Comparison of ENCODE assay signal across 8 cellular contexts in genomic region chr16:66924527-66925321, GRCh38. TPM values are rescaled to one million over a fixed set of nuclear protein-coding genes. Genes with fewer than 3 reads are reported as not detected.
DNase-seq lines count a peak whose midpoint lies in the region; ATAC-seq, FAIRE-seq and TF ChIP-seq lines count a peak whose summit lies in the region.

No MANE protein-coding gene starts in this region.

- H3K9ac ChIP-seq in HCT116 (ENCODE audit: low read length) = no peak overlapping the region
- H3K9ac ChIP-seq in neural cell (ENCODE audit: low read length) = no peak overlapping the region

- peak; percentile 29 for TF ChIP-seq CTCF in BE2C (IDR thresholded peaks at IDR 0.05; ENCODE audit: low read depth, low read length)
- peak in 1 of 3 experiments; percentile 45; a peak in 3 of 6 replicates for TF ChIP-seq CTCF in HCT116 (IDR thresholded peaks at IDR 0.05 in 2 of 3, conservative IDR thresholded peaks at IDR 0.05 in 1 of 3; ENCODE audit: borderline replicate concordance in 1 of 3, insufficient read depth in 1 of 3, low read depth in 2 of 3, low read length in 2 of 3)
- peak; percentile 42 for TF ChIP-seq CTCF in neural cell (IDR thresholded peaks at IDR 0.05; ENCODE audit: poor library complexity, severe bottlenecking)

- H3K9me3 ChIP-seq in BE2C (no peaks in the 10 kb centered on the region), HCT116 (ENCODE audit: control insufficient read depth in 1 of 2, insufficient read depth in 1 of 2, low read depth in 1 of 2, low read length in 2 of 2) (no peaks in the 10 kb centered on the region), neural cell (ENCODE audit: low read length) (no peaks in the 10 kb centered on the region)

- TF ChIP-seq RAD21 in HCT116 (IDR thresholded peaks at IDR 0.05; ENCODE audit: low read depth) = no peak
- TF ChIP-seq RAD21 in neural cell (conservative IDR thresholded peaks at IDR 0.05) = no peak

- ATAC-seq in HCT116 (peak; percentile 85), HG02884 (IDR thresholded peaks at IDR 0.05; ENCODE audit: unreplicated experiment) (no peak)

- peaks cover 45% of the 10 kb centered on the region for H3K27me3 Mint-ChIP-seq in activated CD4-positive, alpha-beta memory T cell treated with anti-CD3 and anti-CD28 coated beads, Interleukin-2, amount 10 ng/mL, durations not matched to agents 7 days and 5 days

- DNase-seq in BE2C (peak; percentile 52), HCT116 (ENCODE audit: low read depth, low spot score) (no peak), erythroblast (lab: John Stamatoyannopoulos, UW) (peak; percentile 61 to 80), urothelium cell line (ENCODE audit: low spot score) (no peak), RKO (ENCODE audit: low spot score) (no peak)
- peak; percentile 53 for DNase-seq in activated CD4-positive, alpha-beta memory T cell treated with anti-CD3 and anti-CD28 coated beads, Interleukin-2, amount 10 ng/mL, durations not matched to agents 7 days and 5 days

- RAD21 ChIA-PET in HCT116 (lab: Charles Lee; ENCODE audit: low non-redundant PET in 1 of 2, low total read pairs in 2 of 2, uncharacterized antibody in 2 of 2, unreplicated experiment in 2 of 2) = no interaction called here

- H3K79me2 ChIP-seq in HCT116 (ENCODE audit: insufficient read depth, low read length) (no peaks in the 10 kb centered on the region), neural cell (replicated peaks; ENCODE audit: insufficient read depth, low read length) (no peaks in the 10 kb centered on the region)

- H3K36me3 ChIP-seq in BE2C (no peaks in the 10 kb centered on the region), HCT116 (ENCODE audit: control insufficient read depth in 1 of 2, insufficient read depth in 2 of 2, low read length in 2 of 2) (no peaks in the 10 kb centered on the region), neural cell (ENCODE audit: insufficient read depth, low read length) (no peaks in the 10 kb centered on the region)

- H3K27ac ChIP-seq in HCT116 (ENCODE audit: low read depth, low read length) = no peak overlapping the region; the same call in 1 of the 2 replicates
- H3K27ac ChIP-seq in neural cell (ENCODE audit: low read length) = no peak overlapping the region

- POLR2A ChIA-PET in HCT116 (lab: Charles Lee) = no interaction called here
- POLR2A ChIA-PET in activated CD4-positive, alpha-beta memory T cell treated with anti-CD3 and anti-CD28 coated beads, Interleukin-2, amount 10 ng/mL, durations not matched to agents 7 days and 5 days (lab: Charles Lee) = no interaction called here

- H3K36me3 Mint-ChIP-seq in activated CD4-positive, alpha-beta memory T cell treated with anti-CD3 and anti-CD28 coated beads, Interleukin-2, amount 10 ng/mL, durations not matched to agents 7 days and 5 days (ENCODE audit: low read depth) = no peaks in the 10 kb centered on the region

- peaks cover 5% of the 10 kb centered on the region; the same call in 1 of the 2 replicates for H3K27me3 ChIP-seq in BE2C
- H3K27me3 ChIP-seq in HCT116 (ENCODE audit: insufficient read depth, low read length) = no peaks in the 10 kb centered on the region
- peaks cover 35% of the 10 kb centered on the region for H3K27me3 ChIP-seq in neural cell (ENCODE audit: insufficient read depth, low read depth, low read length)

- BruUV-seq in HCT116 (replicated peaks; lab: Mats Ljungman, UMichigan) = no TSS peak

- TF ChIP-seq POLR2A in HCT116 (IDR thresholded peaks at IDR 0.05; ENCODE audit: borderline replicate concordance, extremely low read depth, insufficient read depth, insufficient read length) (no peak), erythroblast (IDR thresholded peaks at IDR 0.05; ENCODE audit: low read length) (no peak)

- FAIRE-seq in urothelium cell line (lab: Jason Lieb, UNC) = no peak

- H3K4me3 ChIP-seq in BE2C (ENCODE audit: low read depth, low read length) (peak overlapping the region; percentile 12), HCT116 (replicated peaks in 1 of 2; ENCODE audit: low read depth in 1 of 2, low read length in 2 of 2) (peak overlapping the region; percentile 15 to 42), neural cell (ENCODE audit: low read length) (peak overlapping the region; percentile 37)

- no peaks in the 10 kb centered on the region for H3F3A ChIP-seq in neural cell (ENCODE audit: insufficient read depth, low read length, poor library complexity, severe bottlenecking)

- no peak for TF ChIP-seq EP300 in neural cell (conservative IDR thresholded peaks at IDR 0.05; ENCODE audit: poor library complexity, severe bottlenecking)

- no peaks in the 10 kb centered on the region for H4K20me1 ChIP-seq in HCT116 (ENCODE audit: insufficient read depth)
- H4K20me1 ChIP-seq in neural cell (ENCODE audit: insufficient read depth) = no peaks in the 10 kb centered on the region

- H3K4me3 Mint-ChIP-seq in activated CD4-positive, alpha-beta memory T cell treated with anti-CD3 and anti-CD28 coated beads, Interleukin-2, amount 10 ng/mL, durations not matched to agents 7 days and 5 days = peak overlapping the region; percentile 27

- peak overlapping the region; percentile 70 for H3K4me2 ChIP-seq in HCT116 (ENCODE audit: low read length)
- H3K4me2 ChIP-seq in neural cell (ENCODE audit: low read length) = no peak overlapping the region

- H3K4me1 Mint-ChIP-seq in activated CD4-positive, alpha-beta memory T cell treated with anti-CD3 and anti-CD28 coated beads, Interleukin-2, amount 10 ng/mL, durations not matched to agents 7 days and 5 days = peaks cover 23% of the 10 kb centered on the region

- no peaks in the 10 kb centered on the region for H3K9me2 ChIP-seq in HCT116 (ENCODE audit: insufficient read depth)
- H3K9me2 ChIP-seq in neural cell (ENCODE audit: insufficient read depth, low read length) = no peaks in the 10 kb centered on the region

- CTCF ChIA-PET in HCT116 (lab: Charles Lee) = no interaction called here
- CTCF ChIA-PET in activated CD4-positive, alpha-beta memory T cell treated with anti-CD3 and anti-CD28 coated beads, Interleukin-2, amount 10 ng/mL, durations not matched to agents 7 days and 5 days (lab: Charles Lee) = interaction anchor here (1.0 kb wide), 1 partner anchor 29 kb away, joined by 4 read pairs; no protein-coding TSS in a partner anchor

- H3K4me1 ChIP-seq in BE2C = peaks cover 20% of the 10 kb centered on the region
- peaks cover 21 to 50% of the 10 kb centered on the region in 2 experiments for H3K4me1 ChIP-seq in HCT116 (ENCODE audit: control insufficient read depth in 1 of 2, insufficient read depth in 2 of 2, low read length in 2 of 2)

- no peaks in the 10 kb centered on the region for H3K9me3 Mint-ChIP-seq in activated CD4-positive, alpha-beta memory T cell treated with anti-CD3 and anti-CD28 coated beads, Interleukin-2, amount 10 ng/mL, durations not matched to agents 7 days and 5 days

- H2AFZ ChIP-seq in HCT116 (ENCODE audit: low read depth, low read length, poor library complexity, severe bottlenecking) (no peak overlapping the region), neural cell (ENCODE audit: low read depth, low read length) (no peak overlapping the region)

- no peak overlapping the region for H3K27ac Mint-ChIP-seq in activated CD4-positive, alpha-beta memory T cell treated with anti-CD3 and anti-CD28 coated beads, Interleukin-2, amount 10 ng/mL, durations not matched to agents 7 days and 5 days

- intact Hi-C loops in HCT116 (cut with micrococcal nuclease) = no loop called here

TF ChIP-seq in HCT116, 20 proteins besides CTCF, POLR2A, EP300 and RAD21 (continues in another document):
- TF ChIP-seq CEBPB (IDR thresholded peaks at IDR 0.05; ENCODE audit: low read depth) (no peak), JUND (IDR thresholded peaks at IDR 0.05) (no peak), CBX3 (IDR thresholded peaks at IDR 0.05; ENCODE audit: low read depth) (no peak), SRF (IDR thresholded peaks at IDR 0.05; ENCODE audit: low read depth) (no peak)

TF ChIP-seq in neural cell, 6 proteins besides CTCF, POLR2A, EP300 and RAD21 (continues in another document):
- no peak for TF ChIP-seq EZH2 (IDR thresholded peaks at IDR 0.05; ENCODE audit: borderline replicate concordance, insufficient read depth, low read length, poor library complexity, severe bottlenecking)
- TF ChIP-seq SMC3 (conservative IDR thresholded peaks at IDR 0.05; ENCODE audit: poor library complexity) = no peak
- TF ChIP-seq MXI1 (conservative IDR thresholded peaks at IDR 0.05; ENCODE audit: poor library complexity, severe bottlenecking) = no peak
- no peak for TF ChIP-seq POLR2AphosphoS5 (IDR thresholded peaks at IDR 0.05)
- no peak for TF ChIP-seq TAF1 (IDR thresholded peaks at IDR 0.05; ENCODE audit: low read depth)

RNA-seq across cellular contexts. Expression of gene RRAD, which starts 0.6 kb away (rescaled TPM):
- 15.8 TPM for polyA plus RNA-seq in BE2C (2012; ENCODE audit: insufficient read depth, insufficient read length, low read depth)
- 2.2 TPM for total RNA-seq in HCT116 (2021; ENCODE audit: unreplicated experiment)
- 2.1 and 2.4 TPM in 2 replicates for polyA plus RNA-seq in HCT116 (2012)
- 1 to 10 TPM; 1.0 to 1.3 TPM for total RNA-seq in activated CD4-positive, alpha-beta memory T cell treated with anti-CD3 and anti-CD28 coated beads, Interleukin-2, amount 10 ng/mL, durations not matched to agents 7 days and 5 days
- 1.0 TPM in 2 replicates for polyA plus RNA-seq in neural cell
- polyA minus RNA-seq in neural cell = 0.46 and 0.49 TPM in 2 replicates

RNA-seq across cellular contexts. Expression of gene CDH16, which starts 6.0 kb away (rescaled TPM):
- polyA plus RNA-seq in BE2C (2012; ENCODE audit: insufficient read depth, insufficient read length, low read depth) = not detected
- total RNA-seq in HCT116 (2021; ENCODE audit: unreplicated experiment) = not detected
- polyA plus RNA-seq in HCT116 (2012) = not detected in 2 replicates
- not detected for total RNA-seq in activated CD4-positive, alpha-beta memory T cell treated with anti-CD3 and anti-CD28 coated beads, Interleukin-2, amount 10 ng/mL, durations not matched to agents 7 days and 5 days
- polyA plus RNA-seq in neural cell = not detected in 2 replicates
- polyA minus RNA-seq in neural cell = not detected in 2 replicates

RNA-seq across cellular contexts. Expression of gene CIAO2B, which starts 9.5 kb away (rescaled TPM):
- polyA plus RNA-seq in BE2C (2012; ENCODE audit: insufficient read depth, insufficient read length, low read depth) = 878 TPM
- 113 TPM for total RNA-seq in HCT116 (2021; ENCODE audit: unreplicated experiment)
- 330 and 345 TPM in 2 replicates for polyA plus RNA-seq in HCT116 (2012)
- total RNA-seq in activated CD4-positive, alpha-beta memory T cell treated with anti-CD3 and anti-CD28 coated beads, Interleukin-2, amount 10 ng/mL, durations not matched to agents 7 days and 5 days = 100 to 1,000 TPM; 116 to 121 TPM
- 323 and 339 TPM in 2 replicates for polyA plus RNA-seq in neural cell
- polyA minus RNA-seq in neural cell = 85.8 and 91.8 TPM in 2 replicates

RNA-seq across cellular contexts. Expression of gene CES2, which starts 10.6 kb away (rescaled TPM):
- 49.5 TPM for polyA plus RNA-seq in BE2C (2012; ENCODE audit: insufficient read depth, insufficient read length, low read depth)
- total RNA-seq in HCT116 (2021; ENCODE audit: unreplicated experiment) = 35.4 TPM
- 17.9 and 19.7 TPM in 2 replicates for polyA plus RNA-seq in HCT116 (2012)
- 10 to 100 TPM; 32.9 to 33.5 TPM for total RNA-seq in activated CD4-positive, alpha-beta memory T cell treated with anti-CD3 and anti-CD28 coated beads, Interleukin-2, amount 10 ng/mL, durations not matched to agents 7 days and 5 days
- 22.9 and 31.4 TPM in 2 replicates for polyA plus RNA-seq in neural cell
- 39.6 and 40.2 TPM in 2 replicates for polyA minus RNA-seq in neural cell

RNA-seq across cellular contexts. Expression of gene CES3, which starts 36.3 kb away (rescaled TPM):
- 9.2 TPM for polyA plus RNA-seq in BE2C (2012; ENCODE audit: insufficient read depth, insufficient read length, low read depth)
- 10.8 TPM for total RNA-seq in HCT116 (2021; ENCODE audit: unreplicated experiment)
- 4.9 and 5.8 TPM in 2 replicates for polyA plus RNA-seq in HCT116 (2012)
- total RNA-seq in activated CD4-positive, alpha-beta memory T cell treated with anti-CD3 and anti-CD28 coated beads, Interleukin-2, amount 10 ng/mL, durations not matched to agents 7 days and 5 days = 1 to 10 TPM; 6.1 to 6.3 TPM
- polyA plus RNA-seq in neural cell = 1.8 and 3.7 TPM in 2 replicates
- polyA minus RNA-seq in neural cell = 0.97 and 1.7 TPM in 2 replicates

Comparison
In these comparisons a context has a peak if more than half of its experiments do, and no peak if none do; other contexts are left out.
1. DNase-seq: peak in BE2C (single experiment), activated CD4-positive, alpha-beta memory T cell treated with anti-CD3 and anti-CD28 coated beads, Interleukin-2, amount 10 ng/mL, durations not matched to agents 7 days and 5 days (single experiment) and erythroblast (2 of 2); none in HCT116 (single experiment), urothelium cell line (single experiment) and RKO (single experiment).
2. Peak in every context shown above with its lines, with median percentiles within 50 percentile points of each other: H3K4me3 ChIP-seq.